ENCODE assay signal across 18 cellular contexts in genomic region chr11:69958308-69958707, GRCh38.
DNase-seq lines count a peak whose midpoint lies in the region; ATAC-seq and TF ChIP-seq lines count a peak whose summit lies in the region.
"Had no signal": no experiment of that assay in that cellular context is flagged by ENCODE, and none has a peak within 500 bp of the region (broad histone marks: within the 10 kb centered on the region; RNA-seq: fewer than 3 reads in every experiment).

No MANE protein-coding gene starts in this region.

- H3K4me1 Mint-ChIP-seq in stimulated activated effector memory CD8-positive, alpha-beta T cell treated with anti-CD3 and anti-CD28 coated beads, Interleukin-12 subunit alpha, Interleukin-12 subunit beta, amount 100 ng/mL, for 72 hours: no peaks in the 10 kb centered on the region
- H3K4me1 Mint-ChIP-seq: activated CD4-positive, alpha-beta T cell treated with anti-CD3 and anti-CD28 coated beads, Interleukin-2, amount 10 ng/mL, durations not matched to agents 24 days and 14 days; activated naive CD8-positive, alpha-beta T cell treated with anti-CD3 and anti-CD28 coated beads, Interleukin-2, amount 50 U/mL, for 24 hours had no signal

- no peaks in the 10 kb centered on the region for H3K9me3 Mint-ChIP-seq in stimulated activated effector memory CD8-positive, alpha-beta T cell treated with anti-CD3 and anti-CD28 coated beads, Interleukin-12 subunit alpha, Interleukin-12 subunit beta, amount 100 ng/mL, for 72 hours
- H3K9me3 Mint-ChIP-seq: activated CD4-positive, alpha-beta T cell treated with anti-CD3 and anti-CD28 coated beads, Interleukin-2, amount 10 ng/mL, durations not matched to agents 24 days and 14 days; activated naive CD8-positive, alpha-beta T cell treated with anti-CD3 and anti-CD28 coated beads, Interleukin-2, amount 50 U/mL, for 24 hours had no signal

- no peaks in the 10 kb centered on the region for H4K20me1 ChIP-seq in PC-3 (ENCODE audit: low read length)
- no peaks in the 10 kb centered on the region for H4K20me1 ChIP-seq in smooth muscle cell (ENCODE audit: low read depth)

- no peak overlapping the region for H3K27ac Mint-ChIP-seq in stimulated activated effector memory CD8-positive, alpha-beta T cell treated with anti-CD3 and anti-CD28 coated beads, Interleukin-12 subunit alpha, Interleukin-12 subunit beta, amount 100 ng/mL, for 72 hours
- H3K27ac Mint-ChIP-seq: activated CD4-positive, alpha-beta T cell treated with anti-CD3 and anti-CD28 coated beads, Interleukin-2, amount 10 ng/mL, durations not matched to agents 24 days and 14 days; activated naive CD8-positive, alpha-beta T cell treated with anti-CD3 and anti-CD28 coated beads, Interleukin-2, amount 50 U/mL, for 24 hours had no signal

- DNase-seq in Daoy (ENCODE audit: low read depth): peak; percentile 72
- peak; percentile 59 for DNase-seq in PC-3
- peak; percentile 51 for DNase-seq in fibroblast of pulmonary artery (ENCODE audit: low read depth)
- no peak for DNase-seq in smooth muscle cell (lab: John Stamatoyannopoulos, UW; ENCODE audit: unreplicated experiment)
- no peak for DNase-seq in left colon
- DNase-seq in stimulated activated effector memory CD8-positive, alpha-beta T cell treated with anti-CD3 and anti-CD28 coated beads, Interleukin-12 subunit alpha, Interleukin-12 subunit beta, amount 100 ng/mL, for 72 hours (ENCODE audit: low spot score in 2 of 2): no peak
- no peak for DNase-seq in Kasumi-1 (lab: John Stamatoyannopoulos, UW)
- DNase-seq: activated CD4-positive, alpha-beta T cell treated with anti-CD3 and anti-CD28 coated beads, Interleukin-2, amount 10 ng/mL, durations not matched to agents 24 days and 14 days; activated naive CD8-positive, alpha-beta T cell treated with anti-CD3 and anti-CD28 coated beads, Interleukin-2, amount 50 U/mL, for 24 hours; HCEC 1CT; head of caudate nucleus; KG1; NCI-H1105 treated with DMSO at 0.1 percent for 48 hours; NCI-H524 treated with DMSO at 0.1 percent for 48 hours; stimulated activated naive CD4-positive, alpha-beta T cell; thyroid gland had no signal

- ATAC-seq in PC-3 (no peak), left colon (no peak)
- no peak for ATAC-seq in stimulated activated effector memory CD8-positive, alpha-beta T cell treated with anti-CD3 and anti-CD28 coated beads, Interleukin-12 subunit alpha, Interleukin-12 subunit beta, amount 100 ng/mL, for 72 hours
- ATAC-seq: activated naive CD8-positive, alpha-beta T cell treated with anti-CD3 and anti-CD28 coated beads, Interleukin-2, amount 50 U/mL, for 24 hours; right lobe of liver had no signal

- no peaks in the 10 kb centered on the region for H3K36me3 Mint-ChIP-seq in stimulated activated effector memory CD8-positive, alpha-beta T cell treated with anti-CD3 and anti-CD28 coated beads, Interleukin-12 subunit alpha, Interleukin-12 subunit beta, amount 100 ng/mL, for 72 hours

- WGBS in smooth muscle cell (ENCODE audit: low lambda C conversion rate): 42% methylated on average over 2 of the region's 2 CpGs

- CTCF ChIA-PET in PC-3 (lab: Charles Lee): no interaction called here

- no peak overlapping the region for H3K4me3 Mint-ChIP-seq in stimulated activated effector memory CD8-positive, alpha-beta T cell treated with anti-CD3 and anti-CD28 coated beads, Interleukin-12 subunit alpha, Interleukin-12 subunit beta, amount 100 ng/mL, for 72 hours
- H3K4me3 Mint-ChIP-seq: activated CD4-positive, alpha-beta T cell treated with anti-CD3 and anti-CD28 coated beads, Interleukin-2, amount 10 ng/mL, durations not matched to agents 24 days and 14 days; activated naive CD8-positive, alpha-beta T cell treated with anti-CD3 and anti-CD28 coated beads, Interleukin-2, amount 50 U/mL, for 24 hours had no signal

- H3F3A ChIP-seq in PC-3 (ENCODE audit: low read length, unreplicated experiment) (no peaks in the 10 kb centered on the region), smooth muscle cell (ENCODE audit: low read depth) (no peaks in the 10 kb centered on the region)

- H3K27me3 ChIP-seq in PC-3 (ENCODE audit: low read length) (no peaks in the 10 kb centered on the region), smooth muscle cell (ENCODE audit: low read depth) (no peaks in the 10 kb centered on the region)
- H3K27me3 ChIP-seq: BLaER1 treated with 17β-estradiol and CSF1 and Interleukin-3, amounts not matched to agents 10 nM and 100 nM; right lobe of liver; thyroid gland had no signal

- H3K36me3 ChIP-seq in PC-3 (ENCODE audit: low read depth, low read length) (no peaks in the 10 kb centered on the region), smooth muscle cell (ENCODE audit: low read depth) (no peaks in the 10 kb centered on the region)
- H3K36me3 ChIP-seq: BLaER1 treated with 17β-estradiol and CSF1 and Interleukin-3, amounts not matched to agents 10 nM and 100 nM; right lobe of liver; thyroid gland had no signal

- H3K4me3 ChIP-seq in PC-3 (ENCODE audit: low read length): no peak overlapping the region
- H3K4me3 ChIP-seq in fibroblast of pulmonary artery (replicated peaks; ENCODE audit: low read depth, low read length): no peak overlapping the region
- no peak overlapping the region for H3K4me3 ChIP-seq in smooth muscle cell
- H3K4me3 ChIP-seq: BLaER1 treated with 17β-estradiol and CSF1 and Interleukin-3, amounts not matched to agents 10 nM and 100 nM; right lobe of liver; thyroid gland had no signal

- H3K4me1 ChIP-seq in PC-3 (ENCODE audit: insufficient read depth, low read length) (peaks cover 22% of the 10 kb centered on the region), smooth muscle cell (ENCODE audit: low read depth) (no peaks in the 10 kb centered on the region)
- H3K4me1 ChIP-seq: right lobe of liver, thyroid gland had no signal

- H3K27ac ChIP-seq in PC-3 (ENCODE audit: low read length) (no peak overlapping the region), smooth muscle cell (ENCODE audit: low read depth) (peak overlapping the region; percentile 13)
- H3K27ac ChIP-seq: BLaER1 treated with 17β-estradiol and CSF1 and Interleukin-3, amounts not matched to agents 10 nM and 100 nM; right lobe of liver; thyroid gland had no signal

- no TSS peak for BruUV-seq in PC-3 (replicated peaks; lab: Mats Ljungman, UMichigan)

- H2AFZ ChIP-seq in PC-3 (ENCODE audit: low read length): no peak overlapping the region
- no peak overlapping the region for H2AFZ ChIP-seq in smooth muscle cell (ENCODE audit: low read depth)

- TF ChIP-seq CTCF in PC-3 (conservative IDR thresholded peaks at IDR 0.05; ENCODE audit: low read depth, low read length): no peak
- TF ChIP-seq CTCF in fibroblast of pulmonary artery (IDR thresholded peaks at IDR 0.05; ENCODE audit: low read length, missing control alignments): no peak
- no peak for TF ChIP-seq CTCF in smooth muscle cell (IDR thresholded peaks at IDR 0.05; ENCODE audit: borderline replicate concordance, insufficient read depth, poor library complexity, severe bottlenecking)

- POLR2A ChIA-PET in PC-3 (lab: Charles Lee; ENCODE audit: unreplicated experiment): interaction anchor here (0.6 kb wide), 1 partner anchor 253 kb away, joined by 3 read pairs; no protein-coding TSS in a partner anchor

- H3K79me2 ChIP-seq in PC-3 (ENCODE audit: low read length) (no peaks in the 10 kb centered on the region), smooth muscle cell (ENCODE audit: low read depth) (no peaks in the 10 kb centered on the region)

- H3K9me3 ChIP-seq in PC-3 (ENCODE audit: low read length) (no peaks in the 10 kb centered on the region), smooth muscle cell (replicated peaks; ENCODE audit: low read depth) (no peaks in the 10 kb centered on the region)
- H3K9me3 ChIP-seq: right lobe of liver, thyroid gland had no signal

- H3K4me2 ChIP-seq in PC-3 (ENCODE audit: low read length) (no peak overlapping the region), smooth muscle cell (no peak overlapping the region)
- H3K4me2 ChIP-seq: BLaER1 treated with 17β-estradiol and CSF1 and Interleukin-3, amounts not matched to agents 10 nM and 100 nM had no signal

- H3K9ac ChIP-seq in PC-3 (ENCODE audit: low read length) (no peak overlapping the region), smooth muscle cell (ENCODE audit: low read depth) (no peak overlapping the region)
- H3K9ac ChIP-seq: BLaER1 treated with 17β-estradiol and CSF1 and Interleukin-3, amounts not matched to agents 10 nM and 100 nM had no signal

- H3K9me2 ChIP-seq in PC-3 (replicated peaks; ENCODE audit: low read length): no peaks in the 10 kb centered on the region

- intact Hi-C loops in PC-3 (cut with micrococcal nuclease): no loop called here
- intact Hi-C loops in left colon (cut with DNase I, micrococcal nuclease): no loop called here

Comparison
In these comparisons a context has a peak if more than half of its experiments do, and no peak if none do; other contexts are left out.
1. DNase-seq: peak in Daoy (single experiment), PC-3 (single experiment) and fibroblast of pulmonary artery (single experiment); none in smooth muscle cell (single experiment), left colon (0 of 2), stimulated activated effector memory CD8-positive, alpha-beta T cell treated with anti-CD3 and anti-CD28 coated beads, Interleukin-12 subunit alpha, Interleukin-12 subunit beta, amount 100 ng/mL, for 72 hours (0 of 2) and Kasumi-1 (0 of 2).